ENCODE assay signal across 17 cellular contexts in the genomic region with DNA sequence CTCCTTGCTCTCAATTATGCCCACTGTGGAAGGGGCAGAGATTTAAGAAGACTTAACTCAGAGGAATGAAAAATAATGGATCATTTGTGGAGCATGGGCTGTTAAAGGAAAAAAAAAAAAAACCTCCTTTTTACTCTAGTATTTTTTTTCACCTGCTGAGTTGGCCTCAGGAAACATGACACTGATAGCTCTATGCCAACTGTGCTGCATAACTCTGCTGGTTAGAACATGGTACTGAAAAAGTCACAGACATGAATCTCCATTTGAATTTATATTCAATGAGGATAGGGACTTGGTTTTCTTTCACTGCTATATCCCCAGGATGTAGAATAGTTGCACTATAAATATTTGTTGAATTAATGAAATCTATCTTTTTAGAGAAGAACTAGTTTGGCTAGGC.
"Had no signal": no experiment of that assay in that cellular context is flagged by ENCODE, and none has a peak within 500 bp of the region (broad histone marks: within the 10 kb centered on the region; RNA-seq: fewer than 3 reads in every experiment).

No MANE protein-coding gene starts in this region.

- H3K27me3 ChIP-seq: cardiac muscle cell, esophagus squamous epithelium, suprapubic skin had no signal

- H3K27ac ChIP-seq: cardiac muscle cell, prostate gland, suprapubic skin, VCaP had no signal

- H3K4me1 ChIP-seq: esophagus squamous epithelium, prostate gland, suprapubic skin had no signal

- H3K9me3 ChIP-seq: esophagus squamous epithelium, prostate gland, suprapubic skin had no signal

- H3K36me3 ChIP-seq: cardiac muscle cell, esophagus squamous epithelium, prostate gland, suprapubic skin had no signal

- ATAC-seq: effector memory CD8-positive, alpha-beta T cell; T-helper 17 cell had no signal

- DNase-seq: activated CD4-positive, alpha-beta memory T cell treated with anti-CD3 and anti-CD28 coated beads for 36 hours; activated naive CD4-positive, alpha-beta T cell; activated naive CD8-positive, alpha-beta T cell treated with anti-CD3 and anti-CD28 coated beads for 36 hours; amygdala; effector memory CD8-positive, alpha-beta T cell; esophagus squamous epithelium; hypothalamus; left ventricle myocardium superior; right cardiac atrium; small intestine; stimulated activated CD4-positive, alpha-beta T cell treated with anti-CD3 and anti-CD28 coated beads, Interleukin-15, amount 100 ng/mL, for 24 hours; stimulated activated CD4-positive, alpha-beta T cell treated with anti-CD3 and anti-CD28 coated beads, Interleukin-2, amount 100 ng/mL, for 48 hours; T-helper 17 cell had no signal

- H3K4me3 ChIP-seq: cardiac muscle cell, esophagus squamous epithelium, prostate gland, suprapubic skin had no signal
